9 cellular contexts compared by ENCODE assay signal in genomic region chr5:67206381-67207328, GRCh38. TPM values are rescaled to one million over a fixed set of nuclear protein-coding genes. Genes with fewer than 3 reads are reported as not detected.
A peak's percentile ranks its signal among the peaks of the same experiment; 100 is the strongest.
DNase-seq lines count a peak whose midpoint lies in the region; ATAC-seq and TF ChIP-seq lines count a peak whose summit lies in the region.
"Had no signal": no experiment of that assay in that cellular context is flagged by ENCODE, and none has a peak within 500 bp of the region (broad histone marks: within the 10 kb centered on the region; RNA-seq: fewer than 3 reads in every experiment).

No MANE protein-coding gene starts in this region.

- no peaks in the 10 kb centered on the region for H3K27me3 Mint-ChIP-seq in CD8-positive, alpha-beta T cell (ENCODE audit: low read depth)

- CTCF ChIA-PET in CD8-positive, alpha-beta T cell (lab: Charles Lee) = interaction anchor here (0.6 to 16.4 kb wide), 17 partner anchors 8 to 1456 kb away, joined by 3 to 537 read pairs (median 4); partner anchors contain the start of gene CD180

- ATAC-seq in CD8-positive, alpha-beta T cell = peak; percentile 85
- peak; percentile 82 for ATAC-seq in GM21717 (IDR thresholded peaks at IDR 0.05; ENCODE audit: unreplicated experiment)

- H3K27me3 ChIP-seq in CD8-positive, alpha-beta T cell (ENCODE audit: insufficient read depth, low read length) = no peaks in the 10 kb centered on the region
- H3K27me3 ChIP-seq in KMS-11 (ENCODE audit: insufficient read depth, low read depth) = no peaks in the 10 kb centered on the region

- no peaks in the 10 kb centered on the region for H3K9me3 Mint-ChIP-seq in CD8-positive, alpha-beta T cell

- no peaks in the 10 kb centered on the region for H4K20me1 ChIP-seq in KMS-11 (ENCODE audit: insufficient read depth)

- H3K4me1 Mint-ChIP-seq in CD8-positive, alpha-beta T cell (ENCODE audit: low read depth) = peaks cover 75% of the 10 kb centered on the region

- peak overlapping the region; percentile 20 for H3K27ac ChIP-seq in CD8-positive, alpha-beta T cell (ENCODE audit: low read depth, low read length)
- peak overlapping the region; percentile 25; the same call in 1 of the 2 replicates for H3K27ac ChIP-seq in KMS-11

- peak; percentile 63 to 89 (median 72) for DNase-seq in CD8-positive, alpha-beta T cell
- peak; percentile 91 for DNase-seq in activated CD4-positive, alpha-beta T cell treated with anti-CD3 and anti-CD28 coated beads for 48 hours
- peak; percentile 98 for DNase-seq in epithelial cell of esophagus (ENCODE audit: low read depth)
- peak; percentile 74 for DNase-seq in stimulated activated CD4-positive, alpha-beta T cell treated with anti-CD3 and anti-CD28 coated beads, Interleukin-4, amount 100 ng/mL, for 1 hour
- DNase-seq in NCI-H1092 (lab: John Stamatoyannopoulos, UW) = no peak
- no peak for DNase-seq in NCI-H1694 treated with DMSO at 0.1 percent for 48 hours (lab: John Stamatoyannopoulos, UW)

- TF ChIP-seq CTCF in CD8-positive, alpha-beta T cell (IDR thresholded peaks at IDR 0.05) = no peak
- 0 out of 2 replicates have a peak, but pooled peaks have one; percentile 12 for TF ChIP-seq CTCF in KMS-11 (conservative IDR thresholded peaks at IDR 0.05; ENCODE audit: low read depth, low read length)
- no peak for TF ChIP-seq CTCF in epithelial cell of esophagus (IDR thresholded peaks at IDR 0.05; ENCODE audit: insufficient read depth, low read depth, low read length, missing control alignments)

- H3K9ac ChIP-seq in KMS-11 = no peak overlapping the region

- H3K27ac Mint-ChIP-seq in CD8-positive, alpha-beta T cell = peak overlapping the region; percentile 70

- intact Hi-C loops in CD8-positive, alpha-beta T cell (cut with DNase I, micrococcal nuclease) = loop anchor here (1.0 to 5.0 kb wide), 6 partner anchors 9 to 1011 kb away; partner anchors contain the start of gene PIK3R1 (in 1 of the 2)

- peak overlapping the region; percentile 64 for H3K4me2 ChIP-seq in KMS-11

- H3K4me3 Mint-ChIP-seq in CD8-positive, alpha-beta T cell = peak overlapping the region; percentile 15
- H3K4me3 Mint-ChIP-seq: nephron had no signal

- H2AFZ ChIP-seq in KMS-11 (ENCODE audit: low read depth) = no peak overlapping the region

- H3K36me3 Mint-ChIP-seq in CD8-positive, alpha-beta T cell = no peaks in the 10 kb centered on the region

- POLR2A ChIA-PET in CD8-positive, alpha-beta T cell (lab: Charles Lee) = interaction anchor here (0.5 to 5.2 kb wide), 14 partner anchors 9 to 1082 kb away, joined by 3 to 42 read pairs (median 6); partner anchors contain the start of genes CD180 and PIK3R1

- no peaks in the 10 kb centered on the region for H3K9me3 ChIP-seq in CD8-positive, alpha-beta T cell (ENCODE audit: low read length)

- no peaks in the 10 kb centered on the region for H3K36me3 ChIP-seq in CD8-positive, alpha-beta T cell (ENCODE audit: insufficient read depth, low read length)
- H3K36me3 ChIP-seq in KMS-11 (ENCODE audit: insufficient read depth) = no peaks in the 10 kb centered on the region

- no peaks in the 10 kb centered on the region for H3K79me2 ChIP-seq in KMS-11 (ENCODE audit: insufficient read depth, low read depth)

- no peak overlapping the region for H3K4me3 ChIP-seq in CD8-positive, alpha-beta T cell (ENCODE audit: low read depth, low read length)
- no peak overlapping the region for H3K4me3 ChIP-seq in KMS-11 (IDR thresholded peaks at IDR 0.05; ENCODE audit: insufficient read depth, low read depth, low read length)
- no peak overlapping the region for H3K4me3 ChIP-seq in epithelial cell of esophagus (ENCODE audit: low read length)

- peaks cover 71% of the 10 kb centered on the region for H3K4me1 ChIP-seq in CD8-positive, alpha-beta T cell (ENCODE audit: insufficient read depth, low read length)
- peaks cover 70% of the 10 kb centered on the region for H3K4me1 ChIP-seq in KMS-11 (ENCODE audit: low read depth, poor library complexity, severe bottlenecking)

RNA-seq across cellular contexts. Expression of gene CD180, which starts 10.1 kb away (rescaled TPM):
- total RNA-seq in CD8-positive, alpha-beta T cell = under 1 TPM in 1 of 2 experiments, not detected in 1; 0.58 TPM

Comparison
In these comparisons a context has a peak if more than half of its experiments do, and no peak if none do; other contexts are left out.
1. DNase-seq: peak in CD8-positive, alpha-beta T cell (7 of 7), activated CD4-positive, alpha-beta T cell treated with anti-CD3 and anti-CD28 coated beads for 48 hours (single experiment), epithelial cell of esophagus (single experiment) and stimulated activated CD4-positive, alpha-beta T cell treated with anti-CD3 and anti-CD28 coated beads, Interleukin-4, amount 100 ng/mL, for 1 hour (single experiment); none in NCI-H1092 (single experiment) and NCI-H1694 treated with DMSO at 0.1 percent for 48 hours (single experiment).